Comparison of ENCODE assay signal across 8 cellular contexts in genomic region chr17:76872221-76872873, GRCh38. TPM values are rescaled to one million over a fixed set of nuclear protein-coding genes. Genes with fewer than 3 reads are reported as not detected.
A peak's percentile ranks its signal among the peaks of the same experiment; 100 is the strongest.
DNase-seq lines count a peak whose midpoint lies in the region; ATAC-seq lines count a peak whose summit lies in the region.

No MANE protein-coding gene starts in this region.

- H3K9me3 Mint-ChIP-seq in natural killer cell treated with Interleukin-12 subunit alpha and Interleukin-12 subunit beta and Interleukin-15 and Interleukin-18, amount 100 ng/mL, for 72 hours = no peaks in the 10 kb centered on the region
- peaks cover 18% of the 10 kb centered on the region for H3K9me3 Mint-ChIP-seq in activated T-helper 2 cell treated with anti-CD3 and anti-CD28 coated beads, Interferon-gamma antibody, Interleukin-2, Interleukin-4, amounts not matched to agents 10 μg/mL and 5 μg/mL and 100 μg/mL, durations not matched to agents 14 hours and 24 hours and 36 hours

- H3K36me3 Mint-ChIP-seq in natural killer cell treated with Interleukin-12 subunit alpha and Interleukin-12 subunit beta and Interleukin-15 and Interleukin-18, amount 100 ng/mL, for 72 hours = peaks cover 8% of the 10 kb centered on the region
- no peaks in the 10 kb centered on the region for H3K36me3 Mint-ChIP-seq in activated T-helper 2 cell treated with anti-CD3 and anti-CD28 coated beads, Interferon-gamma antibody, Interleukin-2, Interleukin-4, amounts not matched to agents 10 μg/mL and 5 μg/mL and 100 μg/mL, durations not matched to agents 14 hours and 24 hours and 36 hours (ENCODE audit: low read depth)

- H3K4me2 ChIP-seq in BLaER1 treated with 17β-estradiol and CSF1 and Interleukin-3, amounts not matched to agents 10 nM and 100 nM = peak overlapping the region; percentile 43 to 99 (median 98)

- H3K9ac ChIP-seq in BLaER1 treated with 17β-estradiol and CSF1 and Interleukin-3, amounts not matched to agents 10 nM and 100 nM = peak overlapping the region in 4 of 11 experiments; percentile 5 to 43 (median 21); a peak in 4 of 22 replicates

- peaks cover 0 to 23% (median 0%) of the 10 kb centered on the region in 11 experiments; a peak in 7 of 22 replicates for H3K27me3 ChIP-seq in BLaER1 treated with 17β-estradiol and CSF1 and Interleukin-3, amounts not matched to agents 10 nM and 100 nM

- peaks cover 26% of the 10 kb centered on the region in 2 donors for H3K27me3 Mint-ChIP-seq in natural killer cell treated with Interleukin-12 subunit alpha and Interleukin-12 subunit beta and Interleukin-15 and Interleukin-18, amount 100 ng/mL, for 72 hours
- H3K27me3 Mint-ChIP-seq in activated T-helper 2 cell treated with anti-CD3 and anti-CD28 coated beads, Interferon-gamma antibody, Interleukin-2, Interleukin-4, amounts not matched to agents 10 μg/mL and 5 μg/mL and 100 μg/mL, durations not matched to agents 14 hours and 24 hours and 36 hours (ENCODE audit: low read depth) = peaks cover 26% of the 10 kb centered on the region

- H3K4me1 Mint-ChIP-seq in natural killer cell treated with Interleukin-12 subunit alpha and Interleukin-12 subunit beta and Interleukin-15 and Interleukin-18, amount 100 ng/mL, for 72 hours (ENCODE audit: low read depth in 2 of 2) = peaks cover 0 to 10% of the 10 kb centered on the region in 2 donors
- peaks cover 4% of the 10 kb centered on the region for H3K4me1 Mint-ChIP-seq in activated T-helper 2 cell treated with anti-CD3 and anti-CD28 coated beads, Interferon-gamma antibody, Interleukin-2, Interleukin-4, amounts not matched to agents 10 μg/mL and 5 μg/mL and 100 μg/mL, durations not matched to agents 14 hours and 24 hours and 36 hours (ENCODE audit: low read depth)

- no peak for ATAC-seq in natural killer cell treated with Interleukin-12 subunit alpha and Interleukin-12 subunit beta and Interleukin-15 and Interleukin-18, amount 100 ng/mL, for 72 hours
- no peak for ATAC-seq in GM18520 (IDR thresholded peaks at IDR 0.05; ENCODE audit: unreplicated experiment)

- intact Hi-C loops in activated T-helper 2 cell treated with anti-CD3 and anti-CD28 coated beads, Interferon-gamma antibody, Interleukin-2, Interleukin-4, amounts not matched to agents 10 μg/mL and 5 μg/mL and 100 μg/mL, durations not matched to agents 14 hours and 24 hours and 36 hours (cut with micrococcal nuclease) = no loop called here

- peaks cover 0 to 68% (median 51%) of the 10 kb centered on the region in 11 experiments; a peak in 18 of 22 replicates for H4K20me1 ChIP-seq in BLaER1 treated with 17β-estradiol and CSF1 and Interleukin-3, amounts not matched to agents 10 nM and 100 nM

- no peak overlapping the region for H3K27ac Mint-ChIP-seq in natural killer cell treated with Interleukin-12 subunit alpha and Interleukin-12 subunit beta and Interleukin-15 and Interleukin-18, amount 100 ng/mL, for 72 hours
- H3K27ac Mint-ChIP-seq in activated T-helper 2 cell treated with anti-CD3 and anti-CD28 coated beads, Interferon-gamma antibody, Interleukin-2, Interleukin-4, amounts not matched to agents 10 μg/mL and 5 μg/mL and 100 μg/mL, durations not matched to agents 14 hours and 24 hours and 36 hours = no peak overlapping the region

- H3K9me3 ChIP-seq in BLaER1 treated with 17β-estradiol and CSF1 and Interleukin-3, amounts not matched to agents 10 nM and 100 nM (replicated peaks in 1 of 11) = peaks cover 20 to 26% (median 25%) of the 10 kb centered on the region in 11 experiments

- peaks cover 43 to 53% (median 47%) of the 10 kb centered on the region in 10 experiments for H3K4me1 ChIP-seq in BLaER1 treated with 17β-estradiol and CSF1 and Interleukin-3, amounts not matched to agents 10 nM and 100 nM

- no peak overlapping the region for H3K4me3 Mint-ChIP-seq in natural killer cell treated with Interleukin-12 subunit alpha and Interleukin-12 subunit beta and Interleukin-15 and Interleukin-18, amount 100 ng/mL, for 72 hours
- H3K4me3 Mint-ChIP-seq in activated T-helper 2 cell treated with anti-CD3 and anti-CD28 coated beads, Interferon-gamma antibody, Interleukin-2, Interleukin-4, amounts not matched to agents 10 μg/mL and 5 μg/mL and 100 μg/mL, durations not matched to agents 14 hours and 24 hours and 36 hours (ENCODE audit: low read depth) = no peak overlapping the region

- DNase-seq in HT-29 (ENCODE audit: low spot score) = peak; percentile 30
- DNase-seq in amniotic epithelial cell (ENCODE audit: low read depth) = peak; percentile 95
- DNase-seq in kidney glomerular epithelial cell (lab: John Stamatoyannopoulos, UW) = peak; percentile 34
- no peak for DNase-seq in natural killer cell treated with Interleukin-12 subunit alpha and Interleukin-12 subunit beta and Interleukin-15 and Interleukin-18, amount 100 ng/mL, for 72 hours (ENCODE audit: low spot score)
- DNase-seq in activated effector memory CD4-positive, alpha-beta T cell treated with Interleukin-2 at 50 U/mL for 16 hours = no peak
- no peak for DNase-seq in activated T-helper 2 cell treated with anti-CD3 and anti-CD28 coated beads, Interferon-gamma antibody, Interleukin-2, Interleukin-4, amounts not matched to agents 10 μg/mL and 5 μg/mL and 100 μg/mL, durations not matched to agents 14 hours and 24 hours and 36 hours (ENCODE audit: low spot score)

- peaks cover 0 to 49% (median 46%) of the 10 kb centered on the region in 11 experiments; a peak in 20 of 22 replicates for H3K36me3 ChIP-seq in BLaER1 treated with 17β-estradiol and CSF1 and Interleukin-3, amounts not matched to agents 10 nM and 100 nM

- no peak overlapping the region for H3K4me3 ChIP-seq in BLaER1 treated with 17β-estradiol and CSF1 and Interleukin-3, amounts not matched to agents 10 nM and 100 nM

- H3K27ac ChIP-seq in BLaER1 treated with 17β-estradiol and CSF1 and Interleukin-3, amounts not matched to agents 10 nM and 100 nM = peak overlapping the region in 1 of 11 experiments; percentile 11; a peak in 1 of 22 replicates

RNA-seq across cellular contexts. Expression of gene MGAT5B, which starts 4.1 kb away (rescaled TPM):
- total RNA-seq in HT-29 (2014; rRNA removed; shearing (Covaris generic)) = not detected in 2 replicates
- under 1 TPM in 1 of 2 donors, not detected in 1; 0.59 TPM for total RNA-seq in natural killer cell treated with Interleukin-12 subunit alpha and Interleukin-12 subunit beta and Interleukin-15 and Interleukin-18, amount 100 ng/mL, for 72 hours
- 0.55 TPM in 2 replicates for total RNA-seq in activated T-helper 2 cell treated with anti-CD3 and anti-CD28 coated beads, Interferon-gamma antibody, Interleukin-2, Interleukin-4, amounts not matched to agents 10 μg/mL and 5 μg/mL and 100 μg/mL, durations not matched to agents 14 hours and 24 hours and 36 hours

Comparison
In these comparisons a context has a peak if more than half of its experiments do, and no peak if none do; other contexts are left out.
1. DNase-seq: peak in HT-29 (single experiment), amniotic epithelial cell (single experiment) and kidney glomerular epithelial cell (single experiment); none in natural killer cell treated with Interleukin-12 subunit alpha and Interleukin-12 subunit beta and Interleukin-15 and Interleukin-18, amount 100 ng/mL, for 72 hours (single experiment), activated effector memory CD4-positive, alpha-beta T cell treated with Interleukin-2 at 50 U/mL for 16 hours (single experiment) and activated T-helper 2 cell treated with anti-CD3 and anti-CD28 coated beads, Interferon-gamma antibody, Interleukin-2, Interleukin-4, amounts not matched to agents 10 μg/mL and 5 μg/mL and 100 μg/mL, durations not matched to agents 14 hours and 24 hours and 36 hours (single experiment).